ENCODE assay signal across 14 cellular contexts in the genomic region with DNA sequence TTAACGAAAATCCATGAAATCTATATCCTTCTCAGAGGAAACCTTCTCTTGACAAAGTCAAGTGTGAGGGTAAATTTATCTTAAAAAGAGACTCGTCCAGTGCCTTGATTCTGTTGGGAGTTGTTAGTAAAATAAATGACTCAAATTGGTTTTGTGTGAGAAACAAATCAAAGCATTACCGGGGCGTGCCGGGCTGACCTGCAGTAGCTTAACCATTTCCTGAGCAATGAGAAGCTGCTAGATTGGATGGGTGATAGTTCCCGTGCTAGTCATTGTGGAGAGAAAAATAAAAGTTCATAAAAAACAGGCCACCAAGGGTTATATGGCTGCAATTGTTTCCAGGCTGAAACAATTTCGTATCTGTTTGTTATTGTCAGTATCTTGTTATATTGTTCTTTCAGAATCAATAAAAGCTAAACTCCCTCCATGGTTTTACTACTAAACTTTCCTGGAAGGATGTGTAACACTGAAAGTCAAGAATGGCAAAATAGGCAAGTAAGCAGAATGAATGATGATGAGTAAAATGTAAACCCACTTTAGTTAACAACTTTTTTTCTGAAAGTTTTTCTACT.
DNase-seq lines count a peak whose midpoint lies in the region; ATAC-seq and TF ChIP-seq lines count a peak whose summit lies in the region.
"Had no signal": no experiment of that assay in that cellular context is flagged by ENCODE, and none has a peak within 500 bp of the region (broad histone marks: within the 10 kb centered on the region; RNA-seq: fewer than 3 reads in every experiment).

No MANE protein-coding gene starts in this region.

- peak overlapping the region; percentile 65 for H3K4me2 ChIP-seq in SK-N-SH
- H3K4me2 ChIP-seq: neural progenitor cell had no signal

- no peak for ATAC-seq in activated CD8-positive, alpha-beta T cell treated with anti-CD3 and anti-CD28 coated beads for 36 hours
- ATAC-seq in activated CD8-positive, alpha-beta T cell treated with anti-CD3 and anti-CD28 coated beads, Interleukin-2, amount 10 ng/mL, durations not matched to agents 7 days and 5 days, result no peak
- ATAC-seq in foreskin keratinocyte (peak; percentile 54), GM21367 (IDR thresholded peaks at IDR 0.05; ENCODE audit: unreplicated experiment) (no peak), GM19351 (IDR thresholded peaks at IDR 0.05; ENCODE audit: unreplicated experiment) (no peak)

- H3K27me3 ChIP-seq in SK-N-SH (ENCODE audit: insufficient read depth) (no peaks in the 10 kb centered on the region), foreskin keratinocyte (no peaks in the 10 kb centered on the region)
- H3K27me3 ChIP-seq: neural progenitor cell, Peyer's patch had no signal

- H3K27ac ChIP-seq in SK-N-SH (ENCODE audit: low read depth in 2 of 2, low read length in 1 of 2), result peak overlapping the region; percentile 68 to 84
- H3K27ac ChIP-seq in foreskin keratinocyte, result peak overlapping the region; percentile 68
- H3K27ac ChIP-seq: neural progenitor cell, Peyer's patch had no signal

- H3K9ac ChIP-seq in SK-N-SH, result peak overlapping the region; percentile 40; the same call in 1 of the 2 replicates
- H3K9ac ChIP-seq: neural progenitor cell had no signal

- H3K9me3 ChIP-seq in SK-N-SH, result no peaks in the 10 kb centered on the region
- H3K9me3 ChIP-seq: Peyer's patch had no signal

- H3K36me3 Mint-ChIP-seq in activated CD8-positive, alpha-beta T cell treated with anti-CD3 and anti-CD28 coated beads for 36 hours (ENCODE audit: low read depth), result no peaks in the 10 kb centered on the region
- H3K36me3 Mint-ChIP-seq in activated CD8-positive, alpha-beta T cell treated with anti-CD3 and anti-CD28 coated beads, Interleukin-2, amount 10 ng/mL, durations not matched to agents 7 days and 5 days (ENCODE audit: low read depth), result no peaks in the 10 kb centered on the region
- H3K36me3 Mint-ChIP-seq in type B pancreatic cell, result no peaks in the 10 kb centered on the region
- H3K36me3 Mint-ChIP-seq: neural progenitor cell had no signal

- CTCF ChIA-PET in activated CD8-positive, alpha-beta T cell treated with anti-CD3 and anti-CD28 coated beads for 36 hours (lab: Charles Lee), result interaction anchor here (0.9 to 3.2 kb wide), 2 partner anchors 10 to 29 kb away, joined by 3 to 11 read pairs; no protein-coding TSS in a partner anchor
- CTCF ChIA-PET in activated CD8-positive, alpha-beta T cell treated with anti-CD3 and anti-CD28 coated beads, Interleukin-2, amount 10 ng/mL, durations not matched to agents 7 days and 5 days (lab: Charles Lee), result interaction anchor here (1.8 kb wide), 1 partner anchor 29 kb away, joined by 7 read pairs; no protein-coding TSS in a partner anchor
- CTCF ChIA-PET in SK-N-SH (lab: Yijun Ruan, JAX), result interaction anchor here (1.4 to 4.0 kb wide), 4 partner anchors 29 to 68 kb away, joined by 3 to 21 read pairs (median 6); no protein-coding TSS in a partner anchor

- no peaks in the 10 kb centered on the region for H3K9me2 ChIP-seq in SK-N-SH

- DNase-seq in activated CD8-positive, alpha-beta T cell treated with anti-CD3 and anti-CD28 coated beads for 36 hours, result peak; percentile 17
- DNase-seq in activated CD8-positive, alpha-beta T cell treated with anti-CD3 and anti-CD28 coated beads, Interleukin-2, amount 10 ng/mL, durations not matched to agents 7 days and 5 days, result no peak
- DNase-seq in SK-N-SH (no peak), foreskin keratinocyte (peak; percentile 14 to 39), type B pancreatic cell (ENCODE audit: extremely low spot score, unreplicated experiment) (no peak), DMS153 (lab: John Stamatoyannopoulos, UW) (no peak)
- DNase-seq: activated B cell treated with CpG ODN at 0.5 μM for 24 hours; activated gamma-delta T cell; NCI-H2029; Peyer's patch; stimulated activated naive CD4-positive, alpha-beta T cell had no signal

- no peak for TF ChIP-seq CTCF in activated CD8-positive, alpha-beta T cell treated with anti-CD3 and anti-CD28 coated beads for 36 hours (IDR thresholded peaks at IDR 0.05)
- TF ChIP-seq CTCF in SK-N-SH (IDR thresholded peaks at IDR 0.05), result no peak
- no peak for TF ChIP-seq CTCF in foreskin keratinocyte (conservative IDR thresholded peaks at IDR 0.05)
- no peak for TF ChIP-seq CTCF in type B pancreatic cell (conservative IDR thresholded peaks at IDR 0.05)

- no peak overlapping the region for H3K4me3 Mint-ChIP-seq in activated CD8-positive, alpha-beta T cell treated with anti-CD3 and anti-CD28 coated beads for 36 hours
- H3K4me3 Mint-ChIP-seq in activated CD8-positive, alpha-beta T cell treated with anti-CD3 and anti-CD28 coated beads, Interleukin-2, amount 10 ng/mL, durations not matched to agents 7 days and 5 days, result no peak overlapping the region
- H3K4me3 Mint-ChIP-seq in type B pancreatic cell, result no peak overlapping the region
- H3K4me3 Mint-ChIP-seq: activated B cell treated with CpG ODN at 0.5 μM for 24 hours, neural progenitor cell had no signal

- no peaks in the 10 kb centered on the region for H3K9me3 Mint-ChIP-seq in activated CD8-positive, alpha-beta T cell treated with anti-CD3 and anti-CD28 coated beads for 36 hours
- no peaks in the 10 kb centered on the region for H3K9me3 Mint-ChIP-seq in activated CD8-positive, alpha-beta T cell treated with anti-CD3 and anti-CD28 coated beads, Interleukin-2, amount 10 ng/mL, durations not matched to agents 7 days and 5 days (ENCODE audit: insufficient read depth)
- no peaks in the 10 kb centered on the region for H3K9me3 Mint-ChIP-seq in type B pancreatic cell
- H3K9me3 Mint-ChIP-seq: neural progenitor cell had no signal

- TF ChIP-seq EP300 in SK-N-SH (IDR thresholded peaks at IDR 0.05; ENCODE audit: borderline replicate concordance in 1 of 2, low read depth in 1 of 2, low read length in 1 of 2), result peak in 1 of 2 experiments; percentile 8; a peak in 2 of 4 replicates

- peaks cover 5% of the 10 kb centered on the region for H3K4me1 Mint-ChIP-seq in activated CD8-positive, alpha-beta T cell treated with anti-CD3 and anti-CD28 coated beads for 36 hours (ENCODE audit: low read depth)
- H3K4me1 Mint-ChIP-seq in activated CD8-positive, alpha-beta T cell treated with anti-CD3 and anti-CD28 coated beads, Interleukin-2, amount 10 ng/mL, durations not matched to agents 7 days and 5 days (ENCODE audit: low read depth), result peaks cover 4% of the 10 kb centered on the region
- H3K4me1 Mint-ChIP-seq in type B pancreatic cell (ENCODE audit: unreplicated experiment), result peaks cover 27% of the 10 kb centered on the region
- H3K4me1 Mint-ChIP-seq: activated B cell treated with CpG ODN at 0.5 μM for 24 hours had no signal

- POLR2A ChIA-PET in activated CD8-positive, alpha-beta T cell treated with anti-CD3 and anti-CD28 coated beads for 36 hours (lab: Charles Lee), result no interaction called here
- POLR2A ChIA-PET in activated CD8-positive, alpha-beta T cell treated with anti-CD3 and anti-CD28 coated beads, Interleukin-2, amount 10 ng/mL, durations not matched to agents 7 days and 5 days (lab: Charles Lee), result no interaction called here
- POLR2A ChIA-PET in SK-N-SH (lab: Yijun Ruan, JAX), result interaction anchor here (1.3 kb wide), 1 partner anchor 9 kb away, joined by 3 read pairs; no protein-coding TSS in a partner anchor

- peak overlapping the region; percentile 32; the same call in 1 of the 2 replicates for H2AFZ ChIP-seq in SK-N-SH (ENCODE audit: low read depth)
- H2AFZ ChIP-seq: neural progenitor cell had no signal

- peaks cover 30% of the 10 kb centered on the region for H3F3A ChIP-seq in SK-N-SH (replicated peaks; ENCODE audit: insufficient read depth)

- no peak overlapping the region for H3K27ac Mint-ChIP-seq in activated CD8-positive, alpha-beta T cell treated with anti-CD3 and anti-CD28 coated beads for 36 hours
- no peak overlapping the region for H3K27ac Mint-ChIP-seq in activated CD8-positive, alpha-beta T cell treated with anti-CD3 and anti-CD28 coated beads, Interleukin-2, amount 10 ng/mL, durations not matched to agents 7 days and 5 days
- H3K27ac Mint-ChIP-seq in type B pancreatic cell, result peak overlapping the region; percentile 12
- H3K27ac Mint-ChIP-seq: activated B cell treated with CpG ODN at 0.5 μM for 24 hours, neural progenitor cell had no signal

- peaks cover 32% of the 10 kb centered on the region for H3K27me3 Mint-ChIP-seq in activated CD8-positive, alpha-beta T cell treated with anti-CD3 and anti-CD28 coated beads for 36 hours
- H3K27me3 Mint-ChIP-seq in activated CD8-positive, alpha-beta T cell treated with anti-CD3 and anti-CD28 coated beads, Interleukin-2, amount 10 ng/mL, durations not matched to agents 7 days and 5 days (ENCODE audit: low read depth), result peaks cover 25% of the 10 kb centered on the region
- H3K27me3 Mint-ChIP-seq in type B pancreatic cell, result peaks cover 14% of the 10 kb centered on the region

- intact Hi-C loops in activated CD8-positive, alpha-beta T cell treated with anti-CD3 and anti-CD28 coated beads for 36 hours (cut with micrococcal nuclease), result no loop called here

- no peaks in the 10 kb centered on the region for H3K79me2 ChIP-seq in SK-N-SH (ENCODE audit: insufficient read depth)

- peaks cover 21 to 23% of the 10 kb centered on the region in 2 experiments; a peak in 3 of 4 replicates for H3K4me1 ChIP-seq in SK-N-SH (ENCODE audit: control insufficient read depth in 1 of 2, insufficient read depth in 2 of 2, low read depth in 1 of 2, low read length in 1 of 2)
- peaks cover 26% of the 10 kb centered on the region for H3K4me1 ChIP-seq in foreskin keratinocyte
- H3K4me1 ChIP-seq: neural progenitor cell, Peyer's patch had no signal

- no peak overlapping the region for H3K4me3 ChIP-seq in SK-N-SH (ENCODE audit: low read depth in 2 of 2, low read length in 1 of 2)
- H3K4me3 ChIP-seq: neural progenitor cell, Peyer's patch had no signal

- no peak for TF ChIP-seq RAD21 in SK-N-SH (IDR thresholded peaks at IDR 0.05; ENCODE audit: low read length)

- no peaks in the 10 kb centered on the region for H3K36me3 ChIP-seq in SK-N-SH (replicated peaks in 1 of 2; ENCODE audit: control insufficient read depth in 1 of 2, insufficient read depth in 2 of 2, low read length in 1 of 2)
- H3K36me3 ChIP-seq: neural progenitor cell, Peyer's patch had no signal

- 11% methylated on average over 7 of the region's 7 CpGs for WGBS in SK-N-SH (ENCODE audit: low lambda C conversion rate)

- no peaks in the 10 kb centered on the region for H4K20me1 ChIP-seq in SK-N-SH (ENCODE audit: insufficient read depth)

TF ChIP-seq in SK-N-SH, 30 proteins besides CTCF, POLR2A, EP300 and RAD21:
- TF ChIP-seq NFIC (IDR thresholded peaks at IDR 0.05; ENCODE audit: borderline replicate concordance), result no peak
- TF ChIP-seq ELF1 (IDR thresholded peaks at IDR 0.05), result no peak
- peak; percentile 21; the same call in 1 of the 2 replicates for TF ChIP-seq TCF12 (IDR thresholded peaks at IDR 0.05)
- no peak for TF ChIP-seq MXI1 (IDR thresholded peaks at IDR 0.05; ENCODE audit: low read depth, low read length)
- TF ChIP-seq YY1 (IDR thresholded peaks at IDR 0.05; ENCODE audit: low read depth), result no peak
- TF ChIP-seq FOXM1 (IDR thresholded peaks at IDR 0.05; ENCODE audit: low read depth), result no peak

Comparison
In these comparisons a context has a peak if more than half of its experiments do, and no peak if none do; other contexts are left out.
1. DNase-seq: peak in activated CD8-positive, alpha-beta T cell treated with anti-CD3 and anti-CD28 coated beads for 36 hours (single experiment) and foreskin keratinocyte (2 of 2); none in activated CD8-positive, alpha-beta T cell treated with anti-CD3 and anti-CD28 coated beads, Interleukin-2, amount 10 ng/mL, durations not matched to agents 7 days and 5 days (single experiment), SK-N-SH (single experiment), type B pancreatic cell (single experiment) and DMS153 (single experiment).